ENCODE assay signal across 19 cellular contexts in genomic region chr5:143931986-143932385, GRCh38.
"Had no signal": no experiment of that assay in that cellular context is flagged by ENCODE, and none has a peak within 500 bp of the region (broad histone marks: within the 10 kb centered on the region; RNA-seq: fewer than 3 reads in every experiment).

No MANE protein-coding gene starts in this region.

- H3K4me3 Mint-ChIP-seq: activated B cell treated with CpG ODN at 0.5 μM for 24 hours; activated CD4-positive, alpha-beta T cell treated with anti-CD3 and anti-CD28 coated beads for 36 hours; activated naive CD8-positive, alpha-beta T cell treated with anti-CD3 and anti-CD28 coated beads, Interleukin-2, amount 10 ng/mL, durations not matched to agents 7 days and 5 days; activated T-cell treated with anti-CD3 and anti-CD28 coated beads, Interleukin-2, amount 50 U/mL, for 24 hours; activated T-helper 17 cell treated with anti-CD3 and anti-CD28 coated beads, Interleukin-2, amount 50 U/mL, for 72 hours; naive thymus-derived CD4-positive, alpha-beta T cell; T-helper 17 cell had no signal

- H3K27ac Mint-ChIP-seq: activated B cell treated with CpG ODN at 0.5 μM for 24 hours; activated CD4-positive, alpha-beta T cell treated with anti-CD3 and anti-CD28 coated beads for 36 hours; activated naive CD8-positive, alpha-beta T cell treated with anti-CD3 and anti-CD28 coated beads, Interleukin-2, amount 10 ng/mL, durations not matched to agents 7 days and 5 days; activated T-cell treated with anti-CD3 and anti-CD28 coated beads, Interleukin-2, amount 50 U/mL, for 24 hours; activated T-helper 17 cell treated with anti-CD3 and anti-CD28 coated beads, Interleukin-2, amount 50 U/mL, for 72 hours; naive thymus-derived CD4-positive, alpha-beta T cell; progenitor cell of endocrine pancreas; T-helper 17 cell had no signal

- H3K4me3 ChIP-seq: mucosa of descending colon, right atrium auricular region had no signal

- H3K4me1 Mint-ChIP-seq: activated B cell treated with CpG ODN at 0.5 μM for 24 hours; activated CD4-positive, alpha-beta T cell treated with anti-CD3 and anti-CD28 coated beads for 36 hours; activated naive CD8-positive, alpha-beta T cell treated with anti-CD3 and anti-CD28 coated beads, Interleukin-2, amount 10 ng/mL, durations not matched to agents 7 days and 5 days; activated T-helper 17 cell treated with anti-CD3 and anti-CD28 coated beads, Interleukin-2, amount 50 U/mL, for 72 hours; naive thymus-derived CD4-positive, alpha-beta T cell; T-helper 17 cell had no signal

- H3K36me3 ChIP-seq: right atrium auricular region had no signal

- H3K27me3 Mint-ChIP-seq: activated naive CD8-positive, alpha-beta T cell treated with anti-CD3 and anti-CD28 coated beads, Interleukin-2, amount 10 ng/mL, durations not matched to agents 7 days and 5 days; progenitor cell of endocrine pancreas; T-helper 17 cell had no signal

- H3K27me3 ChIP-seq: foreskin keratinocyte, right atrium auricular region had no signal

- ATAC-seq: activated CD4-positive, alpha-beta T cell treated with anti-CD3 and anti-CD28 coated beads for 36 hours; activated T-helper 17 cell treated with anti-CD3 and anti-CD28 coated beads, Interleukin-2, amount 50 U/mL, for 72 hours; mucosa of descending colon; naive thymus-derived CD4-positive, alpha-beta T cell; stimulated activated naive CD8-positive, alpha-beta T cell treated with anti-CD3 and anti-CD28 coated beads, Interleukin-15, Interleukin-2, amounts not matched to agents 100 U/mL and 50 U/mL, for 24 hours; T-helper 17 cell had no signal

- H3K4me1 ChIP-seq: right atrium auricular region had no signal

- DNase-seq: activated B cell treated with CpG ODN at 0.5 μM for 24 hours; activated CD4-positive, alpha-beta T cell treated with anti-CD3 and anti-CD28 coated beads for 36 hours; activated CD4-positive, alpha-beta T cell treated with anti-CD3 and anti-CD28 coated beads, Interleukin-2, amount 50 U/mL, for 4 hours; activated CD8-positive, alpha-beta memory T cell treated with anti-CD3 and anti-CD28 coated beads for 24 hours; activated CD8-positive, alpha-beta memory T cell treated with anti-CD3 and anti-CD28 coated beads, Interleukin-2, amount 50 U/mL, for 4 hours; activated naive CD4-positive, alpha-beta T cell treated with Interleukin-2 at 50 U/mL for 16 hours; activated naive CD8-positive, alpha-beta T cell treated with anti-CD3 and anti-CD28 coated beads, Interleukin-2, amount 10 ng/mL, durations not matched to agents 7 days and 5 days; activated T-cell treated with anti-CD3 and anti-CD28 coated beads, Interleukin-2, amount 50 U/mL, for 24 hours; glutamatergic neuron; mucosa of descending colon; naive thymus-derived CD4-positive, alpha-beta T cell; stimulated activated CD4-positive, alpha-beta T cell treated with anti-CD3 and anti-CD28 coated beads, Interleukin-4, amount 100 ng/mL, for 24 hours; stimulated activated naive CD8-positive, alpha-beta T cell treated with anti-CD3 and anti-CD28 coated beads, Interleukin-15, Interleukin-2, amounts not matched to agents 100 U/mL and 50 U/mL, for 24 hours; SW 1271; T-helper 17 cell had no signal
